In genomic region chr12:26090853-26091510, GRCh38 we compare ENCODE assay signal across 19 cellular contexts. TPM values are rescaled to one million over a fixed set of nuclear protein-coding genes. Genes with fewer than 3 reads are reported as not detected.
DNase-seq lines count a peak whose midpoint lies in the region; ATAC-seq, FAIRE-seq and TF ChIP-seq lines count a peak whose summit lies in the region.
"Had no signal": no experiment of that assay in that cellular context is flagged by ENCODE, and none has a peak within 500 bp of the region (broad histone marks: within the 10 kb centered on the region; RNA-seq: fewer than 3 reads in every experiment).

No MANE protein-coding gene starts in this region.

- FAIRE-seq in kidney (lab: Jason Lieb, UNC), result no peak

- intact Hi-C loops in Panc1 (cut with micrococcal nuclease; ENCODE audit: unreplicated experiment), result no loop called here
- intact Hi-C loops in activated CD4-positive, alpha-beta T cell treated with anti-CD3 and anti-CD28 coated beads, Interleukin-2, amount 10 ng/mL, durations not matched to agents 24 days and 14 days (cut with micrococcal nuclease), result no loop called here
- intact Hi-C loops in kidney (cut with DNase I), result no loop called here

- no peak overlapping the region for H3K9ac ChIP-seq in kidney (ENCODE audit: low read length in 2 of 2)

- no peaks in the 10 kb centered on the region for H3K36me3 ChIP-seq in Panc1 (ENCODE audit: control insufficient read depth, insufficient read depth, low read length)
- no peaks in the 10 kb centered on the region for H3K36me3 ChIP-seq in kidney (ENCODE audit: control insufficient read depth in 1 of 2, insufficient read depth in 2 of 2, low read length in 2 of 2)
- H3K36me3 ChIP-seq: tibial artery had no signal

- H3K4me1 ChIP-seq in Panc1 (ENCODE audit: control insufficient read depth, insufficient read depth, low read length), result peaks cover 23% of the 10 kb centered on the region
- H3K4me1 ChIP-seq in foreskin keratinocyte, result peaks cover 6% of the 10 kb centered on the region
- no peaks in the 10 kb centered on the region for H3K4me1 ChIP-seq in kidney (ENCODE audit: control insufficient read depth in 1 of 2, insufficient read depth in 1 of 2, low read depth in 1 of 2, low read length in 2 of 2)
- H3K4me1 ChIP-seq: tibial artery had no signal

- H3K4me3 Mint-ChIP-seq in type B pancreatic cell, result peak overlapping the region; percentile 4
- no peak overlapping the region for H3K4me3 Mint-ChIP-seq in activated CD4-positive, alpha-beta T cell treated with anti-CD3 and anti-CD28 coated beads, Interleukin-2, amount 10 ng/mL, durations not matched to agents 24 days and 14 days
- H3K4me3 Mint-ChIP-seq: activated naive CD8-positive, alpha-beta T cell treated with anti-CD3 and anti-CD28 coated beads, Interleukin-2, amount 50 U/mL, for 24 hours; endodermal cell had no signal

- no TSS peak for BruUV-seq in Panc1 (replicated peaks; lab: Mats Ljungman, UMichigan)

- H3K4me3 ChIP-seq in Panc1 (ENCODE audit: low read depth in 2 of 2, low read length in 2 of 2) (no peak overlapping the region), kidney (ENCODE audit: low read length in 2 of 2) (no peak overlapping the region)
- H3K4me3 ChIP-seq: tibial artery had no signal

- H3K9me3 Mint-ChIP-seq in type B pancreatic cell, result peaks cover 5% of the 10 kb centered on the region
- H3K9me3 Mint-ChIP-seq in activated CD4-positive, alpha-beta T cell treated with anti-CD3 and anti-CD28 coated beads, Interleukin-2, amount 10 ng/mL, durations not matched to agents 24 days and 14 days, result no peaks in the 10 kb centered on the region
- H3K9me3 Mint-ChIP-seq: activated naive CD8-positive, alpha-beta T cell treated with anti-CD3 and anti-CD28 coated beads, Interleukin-2, amount 50 U/mL, for 24 hours; endodermal cell had no signal

- H3K27me3 Mint-ChIP-seq in type B pancreatic cell, result no peaks in the 10 kb centered on the region
- peaks cover 2% of the 10 kb centered on the region for H3K27me3 Mint-ChIP-seq in activated CD4-positive, alpha-beta T cell treated with anti-CD3 and anti-CD28 coated beads, Interleukin-2, amount 10 ng/mL, durations not matched to agents 24 days and 14 days

- peak overlapping the region; percentile 37 for H3K27ac Mint-ChIP-seq in type B pancreatic cell
- H3K27ac Mint-ChIP-seq in activated CD4-positive, alpha-beta T cell treated with anti-CD3 and anti-CD28 coated beads, Interleukin-2, amount 10 ng/mL, durations not matched to agents 24 days and 14 days, result no peak overlapping the region
- H3K27ac Mint-ChIP-seq: activated naive CD8-positive, alpha-beta T cell treated with anti-CD3 and anti-CD28 coated beads, Interleukin-2, amount 50 U/mL, for 24 hours; endodermal cell had no signal

- no peak for TF ChIP-seq CTCF in Panc1 (IDR thresholded peaks at IDR 0.05)
- TF ChIP-seq CTCF in foreskin keratinocyte (conservative IDR thresholded peaks at IDR 0.05), result no peak
- no peak for TF ChIP-seq CTCF in type B pancreatic cell (conservative IDR thresholded peaks at IDR 0.05)
- no peak for TF ChIP-seq CTCF in kidney (IDR thresholded peaks at IDR 0.05; ENCODE audit: borderline replicate concordance, extremely low read depth, insufficient read depth)

- H3K4me1 Mint-ChIP-seq in type B pancreatic cell (ENCODE audit: unreplicated experiment), result no peaks in the 10 kb centered on the region
- peaks cover 3% of the 10 kb centered on the region for H3K4me1 Mint-ChIP-seq in activated CD4-positive, alpha-beta T cell treated with anti-CD3 and anti-CD28 coated beads, Interleukin-2, amount 10 ng/mL, durations not matched to agents 24 days and 14 days
- H3K4me1 Mint-ChIP-seq: activated naive CD8-positive, alpha-beta T cell treated with anti-CD3 and anti-CD28 coated beads, Interleukin-2, amount 50 U/mL, for 24 hours had no signal

- CTCF ChIA-PET in Panc1 (lab: Charles Lee), result interaction anchor here (0.7 to 1.5 kb wide), 4 partner anchors 21 to 655 kb away, joined by 3 to 5 read pairs (median 4); no protein-coding TSS in a partner anchor

- H3K27me3 ChIP-seq in Panc1 (ENCODE audit: control insufficient read depth, insufficient read depth, low read length) (no peaks in the 10 kb centered on the region), foreskin keratinocyte (no peaks in the 10 kb centered on the region)
- H3K27me3 ChIP-seq: tibial artery had no signal

- in situ Hi-C loops in Panc1 (cut with HindIII; ENCODE audit: low pct_unique_long_range_greater_than_20kb, low sequenced_read_pairs), result no loop called here

- DNase-seq in NCI-H748 (lab: John Stamatoyannopoulos, UW; ENCODE audit: unreplicated experiment), result peak; percentile 70
- DNase-seq in NCI-H748 treated with DMSO at 0.1 percent for 48 hours (lab: John Stamatoyannopoulos, UW), result no peak
- no peak for DNase-seq in Panc1 (ENCODE audit: low read depth, low spot score)
- DNase-seq in foreskin keratinocyte, result peak; percentile 92 to 97
- DNase-seq in type B pancreatic cell (ENCODE audit: extremely low spot score, unreplicated experiment), result no peak
- DNase-seq in activated CD4-positive, alpha-beta T cell treated with anti-CD3 and anti-CD28 coated beads, Interleukin-2, amount 10 ng/mL, durations not matched to agents 24 days and 14 days, result no peak
- no peak for DNase-seq in activated effector memory CD4-positive, alpha-beta T cell treated with anti-CD3 and anti-CD28 coated beads, Interleukin-2, amount 50 U/mL, for 16 hours
- DNase-seq in kidney, result no peak
- DNase-seq: 8988T; activated naive CD8-positive, alpha-beta T cell treated with anti-CD3 and anti-CD28 coated beads, Interleukin-2, amount 50 U/mL, for 24 hours; activated T-cell treated with anti-CD3 and anti-CD28 coated beads, Interleukin-2, amount 50 U/mL, for 48 hours; cerebellar nuclear complex; DND-41; foreskin melanocyte; KBM-7; NCI-H1417 treated with DMSO at 0.1 percent for 48 hours; NCI-H345; tibial artery had no signal

- peak; percentile 82 for ATAC-seq in Panc1
- ATAC-seq in foreskin keratinocyte, result peak; percentile 80
- ATAC-seq: activated naive CD8-positive, alpha-beta T cell treated with anti-CD3 and anti-CD28 coated beads, Interleukin-2, amount 50 U/mL, for 24 hours had no signal

- H3K27ac ChIP-seq in Panc1 (ENCODE audit: low read length), result peak overlapping the region; percentile 58
- H3K27ac ChIP-seq in foreskin keratinocyte, result no peak overlapping the region
- no peak overlapping the region for H3K27ac ChIP-seq in kidney (ENCODE audit: low read depth in 2 of 2, low read length in 2 of 2)
- H3K27ac ChIP-seq: tibial artery had no signal

- POLR2A ChIA-PET in Panc1 (lab: Charles Lee), result no interaction called here

- peaks cover 8% of the 10 kb centered on the region for H3K36me3 Mint-ChIP-seq in type B pancreatic cell
- H3K36me3 Mint-ChIP-seq in activated CD4-positive, alpha-beta T cell treated with anti-CD3 and anti-CD28 coated beads, Interleukin-2, amount 10 ng/mL, durations not matched to agents 24 days and 14 days (ENCODE audit: low read depth), result no peaks in the 10 kb centered on the region

- H3K9me3 ChIP-seq in Panc1 (ENCODE audit: control insufficient read depth, insufficient read depth, low read depth, low read length) (no peaks in the 10 kb centered on the region), kidney (ENCODE audit: control insufficient read depth in 1 of 2, low read length in 2 of 2) (no peaks in the 10 kb centered on the region)
- H3K9me3 ChIP-seq: tibial artery had no signal

RNA-seq across cellular contexts. Expression of gene BHLHE41, which starts 33.9 kb away (rescaled TPM):
- total RNA-seq in Panc1 (2021; ENCODE audit: unreplicated experiment) (147 TPM), foreskin keratinocyte (0.03 and 0.14 TPM in 2 replicates), type B pancreatic cell (ENCODE audit: low replicate concordance) (5.8 and 12.5 TPM in 2 replicates), kidney (34.3 TPM)
- 88.0 TPM for polyA plus RNA-seq in Panc1 (2012; ENCODE audit: insufficient read length)
- polyA plus RNA-seq in foreskin keratinocyte (0.07 and 0.11 TPM in 2 replicates), kidney (ENCODE audit: insufficient read depth, low read depth, low replicate concordance) (2.2 TPM)
- not detected in 2 replicates for total RNA-seq in activated CD4-positive, alpha-beta T cell treated with anti-CD3 and anti-CD28 coated beads, Interleukin-2, amount 10 ng/mL, durations not matched to agents 24 days and 14 days

Comparison
In these comparisons a context has a peak if more than half of its experiments do, and no peak if none do; other contexts are left out.
1. DNase-seq: peak in NCI-H748 (single experiment) and foreskin keratinocyte (2 of 2); none in NCI-H748 treated with DMSO at 0.1 percent for 48 hours (single experiment), Panc1 (single experiment), type B pancreatic cell (single experiment), activated CD4-positive, alpha-beta T cell treated with anti-CD3 and anti-CD28 coated beads, Interleukin-2, amount 10 ng/mL, durations not matched to agents 24 days and 14 days (single experiment), activated effector memory CD4-positive, alpha-beta T cell treated with anti-CD3 and anti-CD28 coated beads, Interleukin-2, amount 50 U/mL, for 16 hours (single experiment) and kidney (single experiment).